ENCODE assay signal across 8 cellular contexts in genomic region chr1:2525896-2526823, GRCh38. TPM values are rescaled to one million over a fixed set of nuclear protein-coding genes. Genes with fewer than 3 reads are reported as not detected.
DNase-seq lines count a peak whose midpoint lies in the region; ATAC-seq, FAIRE-seq and TF ChIP-seq lines count a peak whose summit lies in the region.

Gene PANK4, minus strand, starts transcription at chr1:2526596. Its CDS starts 9 bp downstream, at chr1:2526587.

- H3K27ac ChIP-seq in angular gyrus (ENCODE audit: low read depth, low read length) (peak within 1 kb of the TSS; percentile 88), right atrium auricular region (peak within 1 kb of the TSS; percentile 79 to 84), vagina (peak within 1 kb of the TSS; percentile 81)

- H3K4me1 ChIP-seq in right atrium auricular region (peaks cover 0 to 73% of the 10 kb centered on the region in 2 donors), vagina (peaks cover 66% of the 10 kb centered on the region)

- FAIRE-seq in GM12892 (lab: Jason Lieb, UNC) = peak; percentile 93

- ATAC-seq in HG02642 (IDR thresholded peaks at IDR 0.05; ENCODE audit: poor library complexity, unreplicated experiment) = peak; percentile 84

- H3K36me3 ChIP-seq in right atrium auricular region (peaks cover 6% of the 10 kb centered on the region), vagina (peaks cover 0 to 7% of the 10 kb centered on the region in 2 donors)

- DNase-seq in GM12892 (ENCODE audit: insufficient read length) (peak; percentile 92), NCI-H128 (lab: John Stamatoyannopoulos, UW; ENCODE audit: unreplicated experiment) (peak; percentile 85), T-helper 2 cell (peak; percentile 75 to 97 (median 81)), right atrium auricular region (ENCODE audit: low spot score) (peak; percentile 93), putamen (ENCODE audit: low spot score) (peak; percentile 93), vagina (ENCODE audit: extremely low spot score in 2 of 2) (peak in 1 of 2 donors; percentile 91)

- H3K9me3 ChIP-seq in right atrium auricular region (no peaks in the 10 kb centered on the region), vagina (no peaks in the 10 kb centered on the region)

- intact Hi-C loops in vagina (cut with DNase I) = loop anchor here (5.0 kb wide), 1 partner anchor 114 kb away; the partner anchor contains the start of gene PEX10

- no peaks in the 10 kb centered on the region for H3K27me3 ChIP-seq in right atrium auricular region
- H3K27me3 ChIP-seq in vagina = no peaks in the 10 kb centered on the region

- TF ChIP-seq POLR2A in GM12892 (IDR thresholded peaks at IDR 0.05; ENCODE audit: low read depth, low read length) (peak; percentile 69), vagina (IDR thresholded peaks at IDR 0.05) (peak in 1 of 2 donors; percentile 61)

- peak within 1 kb of the TSS; percentile 61 to 97 for H3K4me3 ChIP-seq in right atrium auricular region
- peak within 1 kb of the TSS; percentile 81 to 87 for H3K4me3 ChIP-seq in vagina

- TF ChIP-seq CTCF in right atrium auricular region (IDR thresholded peaks at IDR 0.05) = no peak
- TF ChIP-seq CTCF in vagina (IDR thresholded peaks at IDR 0.05) = no peak

RNA-seq across cellular contexts. Expression of gene PANK4, which starts in this region (rescaled TPM):
- 12.0 TPM for polyA plus RNA-seq in GM12892 (2012; ENCODE audit: missing spikeins)
- total RNA-seq in right atrium auricular region (10 to 100 TPM; 27.0 to 41.5 TPM), vagina (39.5 TPM)
